Comparison of ENCODE assay signal across 32 cellular contexts in the genomic region with DNA sequence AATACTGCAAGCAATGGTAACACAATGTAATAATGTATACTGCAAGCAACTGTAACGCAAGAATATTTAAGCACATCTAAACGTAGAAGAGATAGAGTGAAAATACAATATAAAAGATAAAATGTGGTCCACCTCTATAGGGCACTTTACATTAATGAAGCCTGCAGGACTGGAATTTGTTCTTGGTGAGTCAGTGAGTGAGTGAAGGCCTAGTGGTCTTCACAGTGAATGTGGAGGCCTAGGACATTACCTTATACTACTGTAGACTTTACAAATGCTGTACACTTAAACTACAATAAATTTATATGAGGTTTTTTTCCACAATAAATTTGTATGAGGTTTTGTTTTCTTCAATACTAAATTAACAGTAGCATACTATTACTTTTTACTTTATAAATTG.
"Had no signal": no experiment of that assay in that cellular context is flagged by ENCODE, and none has a peak within 500 bp of the region (broad histone marks: within the 10 kb centered on the region; RNA-seq: fewer than 3 reads in every experiment).

No MANE protein-coding gene starts in this region.

- H3K4me1 ChIP-seq: adrenal gland, body of pancreas, breast epithelium had no signal

- H3K27me3 ChIP-seq: adrenal gland, body of pancreas, brain microvascular endothelial cell, breast epithelium had no signal

- H3K27ac ChIP-seq: adrenal gland, body of pancreas, brain microvascular endothelial cell, breast epithelium, VCaP had no signal

- ATAC-seq: activated CD8-positive, alpha-beta T cell treated with anti-CD3 and anti-CD28 coated beads for 36 hours; activated naive CD4-positive, alpha-beta T cell treated with anti-CD3 and anti-CD28 coated beads, Interleukin-2, amount 50 U/mL, for 72 hours; activated T-cell treated with anti-CD3 and anti-CD28 coated beads, Interleukin-2, amount 50 U/mL, for 4 hours; activated T-cell treated with anti-CD3 and anti-CD28 coated beads, Interleukin-2, amount 50 U/mL, for 72 hours; activated T-helper 17 cell treated with anti-CD3 and anti-CD28 coated beads, Interleukin-2, amount 50 U/mL, for 72 hours; body of pancreas had no signal

- DNase-seq: activated B cell treated with CpG ODN at 0.5 μM for 24 hours; activated CD4-positive, alpha-beta memory T cell treated with anti-CD3 and anti-CD28 coated beads for 36 hours; activated CD4-positive, alpha-beta T cell treated with anti-CD3 and anti-CD28 coated beads for 4 hours; activated CD4-positive, alpha-beta T cell treated with anti-CD3 and anti-CD28 coated beads, Interleukin-2, amount 10 ng/mL, durations not matched to agents 24 days and 14 days; activated CD4-positive, alpha-beta T cell treated with anti-CD3 and anti-CD28 coated beads, Interleukin-2, amount 50 U/mL, for 1 hour; activated CD4-positive, alpha-beta T cell treated with anti-CD3 and anti-CD28 coated beads, Interleukin-2, amount 50 U/mL, for 4 hours; activated CD4-positive, CD25-positive, alpha-beta regulatory T cell treated with anti-CD3 and anti-CD28 coated beads, Interleukin-2, amount 50 U/mL, for 72 hours; activated CD8-positive, alpha-beta memory T cell treated with anti-CD3 and anti-CD28 coated beads, Interleukin-2, amount 50 U/mL, for 4 hours; activated CD8-positive, alpha-beta T cell treated with anti-CD3 and anti-CD28 coated beads for 36 hours; activated effector memory CD4-positive, alpha-beta T cell treated with anti-CD3 and anti-CD28 coated beads, Interleukin-2, amount 50 U/mL, for 16 hours; activated gamma-delta T cell treated with Interleukin-2 at 50 U/mL for 16 hours; activated naive CD4-positive, alpha-beta T cell; activated naive CD4-positive, alpha-beta T cell treated with anti-CD3 and anti-CD28 coated beads for 36 hours; activated naive CD4-positive, alpha-beta T cell treated with anti-CD3 and anti-CD28 coated beads, Interleukin-2, amount 50 U/mL, for 16 hours; activated naive CD8-positive, alpha-beta T cell treated with anti-CD3 and anti-CD28 coated beads for 36 hours; activated T-cell treated with anti-CD3 and anti-CD28 coated beads for 4 hours; activated T-cell treated with anti-CD3 and anti-CD28 coated beads, Interleukin-2, amount 50 U/mL, for 1 hour; activated T-cell treated with anti-CD3 and anti-CD28 coated beads, Interleukin-2, amount 50 U/mL, for 4 hours; activated T-cell treated with anti-CD3 and anti-CD28 coated beads, Interleukin-2, amount 50 U/mL, for 72 hours; adrenal gland; amniotic stem cell; aorta; body of pancreas; brain microvascular endothelial cell; central memory CD4-positive, alpha-beta T cell; T-helper 2 cell; T-helper 9 cell had no signal

- FAIRE-seq: astrocyte had no signal
